Comparison of ENCODE assay signal across 8 cellular contexts in the genomic region with DNA sequence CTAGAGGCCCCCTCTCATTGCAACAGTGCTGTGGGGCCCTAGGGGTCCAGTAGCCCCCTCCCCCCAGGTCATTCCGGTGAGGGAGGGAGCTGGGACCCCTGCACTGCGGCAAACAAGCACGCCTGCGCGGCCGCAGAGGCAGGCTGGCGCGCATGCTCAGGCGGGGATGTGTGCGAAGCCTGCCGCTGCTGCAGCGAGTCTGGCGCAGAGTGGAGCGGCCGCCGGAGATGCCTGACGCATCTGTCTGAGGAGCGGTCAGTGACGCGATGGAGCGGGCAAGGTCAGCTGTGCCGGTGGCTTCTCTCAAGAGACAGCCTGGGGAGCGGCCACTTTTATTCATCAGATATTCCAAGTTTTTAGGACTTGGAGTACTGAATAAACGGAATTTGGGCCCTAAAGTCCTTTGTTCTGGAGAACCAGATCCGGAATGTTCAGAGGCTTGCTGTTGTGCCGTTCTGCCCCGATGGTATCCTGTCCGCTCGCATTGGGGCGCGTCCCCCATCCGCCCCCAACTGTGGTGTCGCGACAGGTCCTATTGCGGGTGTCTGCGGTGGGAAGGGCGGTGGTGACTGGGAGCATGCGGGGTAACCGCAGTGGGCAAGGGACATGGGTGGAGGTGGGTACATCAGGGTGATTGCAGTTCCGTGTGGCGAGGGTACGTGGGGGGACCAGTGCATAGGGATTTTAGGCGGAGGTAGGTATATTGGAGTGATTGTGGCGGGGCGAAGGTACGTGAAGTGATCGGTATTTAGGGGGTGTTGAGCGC. TPM values are rescaled to one million over a fixed set of nuclear protein-coding genes. Genes with fewer than 3 reads are reported as not detected.
DNase-seq lines count a peak whose midpoint lies in the region; ATAC-seq and TF ChIP-seq lines count a peak whose summit lies in the region.

SNRPN (plus strand) TSS at position 205 of the 766 bp plus-strand sequence. CDS start 19,467 bp downstream, outside the sequence.
SNURF (plus strand) TSS at position 205 of the 766 bp plus-strand sequence; CDS start at position 267, 62 bp downstream.

- H4K20me1 ChIP-seq in OCI-LY3 (ENCODE audit: insufficient read depth, low read length): peaks cover 15% of the 10 kb centered on the region

- H3K4me1 Mint-ChIP-seq in activated T-helper 1 cell treated with anti-CD3 and anti-CD28 coated beads, Interleukin-12 subunit alpha, Interleukin-12 subunit beta, Interleukin-2, Interleukin-4 antibody, amounts not matched to agents 30 ng/mL and 10 ng/mL and 1 ng/mL, durations not matched to agents 14 hours and 24 hours and 36 hours (ENCODE audit: low read depth): peaks cover 10% of the 10 kb centered on the region
- peaks cover 4 to 21% (median 18%) of the 10 kb centered on the region in 4 donors for H3K4me1 Mint-ChIP-seq in naive thymus-derived CD8-positive, alpha-beta T cell
- H3K4me1 Mint-ChIP-seq in stimulated activated memory B cell treated with anti-CD40 and anti-IgM and Interleukin-4, amounts not matched to agents 10 μg/mL and 1 μg/mL and 100 μg/mL, for 72 hours: peaks cover 19% of the 10 kb centered on the region

- peaks cover 52% of the 10 kb centered on the region for H3K79me2 ChIP-seq in OCI-LY3 (ENCODE audit: low read length)

- TF ChIP-seq CTCF in GM13977 (IDR thresholded peaks at IDR 0.05; ENCODE audit: extremely low read depth, insufficient read depth, missing control alignments) (no peak), OCI-LY3 (IDR thresholded peaks at IDR 0.05; ENCODE audit: low read depth, low read length) (no peak), fibroblast of mammary gland (conservative IDR thresholded peaks at IDR 0.05; ENCODE audit: control insufficient read depth, insufficient read depth, low read depth, low read length) (no peak)

- H3K9me3 Mint-ChIP-seq in activated T-helper 1 cell treated with anti-CD3 and anti-CD28 coated beads, Interleukin-12 subunit alpha, Interleukin-12 subunit beta, Interleukin-2, Interleukin-4 antibody, amounts not matched to agents 30 ng/mL and 10 ng/mL and 1 ng/mL, durations not matched to agents 14 hours and 24 hours and 36 hours: peaks cover 26% of the 10 kb centered on the region
- peaks cover 0 to 56% (median 12%) of the 10 kb centered on the region in 9 donors for H3K9me3 Mint-ChIP-seq in naive thymus-derived CD8-positive, alpha-beta T cell
- H3K9me3 Mint-ChIP-seq in stimulated activated memory B cell treated with anti-CD40 and anti-IgM and Interleukin-4, amounts not matched to agents 10 μg/mL and 1 μg/mL and 100 μg/mL, for 72 hours: peaks cover 7% of the 10 kb centered on the region

- ATAC-seq in HG03039 (IDR thresholded peaks at IDR 0.05; ENCODE audit: unreplicated experiment): peak; percentile 59
- ATAC-seq in naive thymus-derived CD8-positive, alpha-beta T cell: peak; percentile 31 to 43
- ATAC-seq in stimulated activated memory B cell treated with anti-CD40 and anti-IgM and Interleukin-4, amounts not matched to agents 10 μg/mL and 1 μg/mL and 100 μg/mL, for 72 hours: peak; percentile 81
- ATAC-seq in GM21367 (IDR thresholded peaks at IDR 0.05; ENCODE audit: unreplicated experiment): no peak

- H3K27me3 ChIP-seq in OCI-LY3 (ENCODE audit: low read depth, low read length): no peaks in the 10 kb centered on the region

- H3K4me1 ChIP-seq in OCI-LY3 (ENCODE audit: low read length): peaks cover 8% of the 10 kb centered on the region

- H3K27ac Mint-ChIP-seq in activated T-helper 1 cell treated with anti-CD3 and anti-CD28 coated beads, Interleukin-12 subunit alpha, Interleukin-12 subunit beta, Interleukin-2, Interleukin-4 antibody, amounts not matched to agents 30 ng/mL and 10 ng/mL and 1 ng/mL, durations not matched to agents 14 hours and 24 hours and 36 hours: peak within 1 kb of the TSS; percentile 92
- peak within 1 kb of the TSS; percentile 93 to 99 (median 97) for H3K27ac Mint-ChIP-seq in naive thymus-derived CD8-positive, alpha-beta T cell
- H3K27ac Mint-ChIP-seq in stimulated activated memory B cell treated with anti-CD40 and anti-IgM and Interleukin-4, amounts not matched to agents 10 μg/mL and 1 μg/mL and 100 μg/mL, for 72 hours: peak within 1 kb of the TSS; percentile 91

- intact Hi-C loops in activated T-helper 1 cell treated with anti-CD3 and anti-CD28 coated beads, Interleukin-12 subunit alpha, Interleukin-12 subunit beta, Interleukin-2, Interleukin-4 antibody, amounts not matched to agents 30 ng/mL and 10 ng/mL and 1 ng/mL, durations not matched to agents 14 hours and 24 hours and 36 hours (cut with micrococcal nuclease): loop anchor here (5.0 to 10.0 kb wide), 3 partner anchors 412 to 1130 kb away; no protein-coding TSS in a partner anchor

- peak within 1 kb of the TSS; percentile 95 for H3K4me3 Mint-ChIP-seq in activated T-helper 1 cell treated with anti-CD3 and anti-CD28 coated beads, Interleukin-12 subunit alpha, Interleukin-12 subunit beta, Interleukin-2, Interleukin-4 antibody, amounts not matched to agents 30 ng/mL and 10 ng/mL and 1 ng/mL, durations not matched to agents 14 hours and 24 hours and 36 hours
- peak within 1 kb of the TSS; percentile 88 to 99 (median 94) for H3K4me3 Mint-ChIP-seq in naive thymus-derived CD8-positive, alpha-beta T cell
- peak within 1 kb of the TSS; percentile 89 for H3K4me3 Mint-ChIP-seq in stimulated activated memory B cell treated with anti-CD40 and anti-IgM and Interleukin-4, amounts not matched to agents 10 μg/mL and 1 μg/mL and 100 μg/mL, for 72 hours

- in situ Hi-C loops in GM13977 (cut with MboI; ENCODE audit: low pct_unique_long_range_greater_than_20kb, low sequenced_read_pairs, unreplicated experiment): loop anchor here (25.0 kb wide), 1 partner anchor 482 kb away; the partner anchor contains the start of gene UBE3A

- peaks cover 21% of the 10 kb centered on the region for H3K36me3 ChIP-seq in OCI-LY3 (replicated peaks; ENCODE audit: low read depth, low read length)

- H3K36me3 Mint-ChIP-seq in activated T-helper 1 cell treated with anti-CD3 and anti-CD28 coated beads, Interleukin-12 subunit alpha, Interleukin-12 subunit beta, Interleukin-2, Interleukin-4 antibody, amounts not matched to agents 30 ng/mL and 10 ng/mL and 1 ng/mL, durations not matched to agents 14 hours and 24 hours and 36 hours (ENCODE audit: low read depth): peaks cover 3% of the 10 kb centered on the region
- H3K36me3 Mint-ChIP-seq in naive thymus-derived CD8-positive, alpha-beta T cell: peaks cover 14 to 22% (median 20%) of the 10 kb centered on the region in 3 donors
- no peaks in the 10 kb centered on the region for H3K36me3 Mint-ChIP-seq in stimulated activated memory B cell treated with anti-CD40 and anti-IgM and Interleukin-4, amounts not matched to agents 10 μg/mL and 1 μg/mL and 100 μg/mL, for 72 hours

- H3K27ac ChIP-seq in OCI-LY3 (ENCODE audit: low read length): peak within 1 kb of the TSS; percentile 87

- peak within 1 kb of the TSS; percentile 76 for H3K4me2 ChIP-seq in OCI-LY3 (ENCODE audit: low read length)

- POLR2A ChIA-PET in naive thymus-derived CD8-positive, alpha-beta T cell (lab: Charles Lee): no interaction called here

- H3K9ac ChIP-seq in OCI-LY3 (ENCODE audit: low read length): peak within 1 kb of the TSS; percentile 96

- H3K4me3 ChIP-seq in OCI-LY3 (ENCODE audit: low read length): peak within 1 kb of the TSS; percentile 100
- peak within 1 kb of the TSS; percentile 75 for H3K4me3 ChIP-seq in fibroblast of mammary gland (ENCODE audit: control insufficient read depth, low read depth, low read length)

- DNase-seq in GM13977 (ENCODE audit: low spot score) (peak; percentile 62), fibroblast of mammary gland (ENCODE audit: low read depth) (peak; percentile 70)
- DNase-seq in activated T-helper 1 cell treated with anti-CD3 and anti-CD28 coated beads, Interleukin-12 subunit alpha, Interleukin-12 subunit beta, Interleukin-2, Interleukin-4 antibody, amounts not matched to agents 30 ng/mL and 10 ng/mL and 1 ng/mL, durations not matched to agents 14 hours and 24 hours and 36 hours (ENCODE audit: low spot score): peak; percentile 52
- DNase-seq in naive thymus-derived CD8-positive, alpha-beta T cell: peak; percentile 36 to 78 (median 58)

- H2AFZ ChIP-seq in OCI-LY3 (ENCODE audit: low read depth, low read length): peak within 1 kb of the TSS; percentile 94

- peaks cover 3% of the 10 kb centered on the region; the same call in 1 of the 2 replicates for H3K9me3 ChIP-seq in OCI-LY3 (ENCODE audit: insufficient read depth, low read length)

- no peaks in the 10 kb centered on the region for H3K27me3 Mint-ChIP-seq in activated T-helper 1 cell treated with anti-CD3 and anti-CD28 coated beads, Interleukin-12 subunit alpha, Interleukin-12 subunit beta, Interleukin-2, Interleukin-4 antibody, amounts not matched to agents 30 ng/mL and 10 ng/mL and 1 ng/mL, durations not matched to agents 14 hours and 24 hours and 36 hours (ENCODE audit: insufficient read depth)
- peaks cover 0 to 2% (median 0%) of the 10 kb centered on the region in 5 donors for H3K27me3 Mint-ChIP-seq in naive thymus-derived CD8-positive, alpha-beta T cell
- H3K27me3 Mint-ChIP-seq in stimulated activated memory B cell treated with anti-CD40 and anti-IgM and Interleukin-4, amounts not matched to agents 10 μg/mL and 1 μg/mL and 100 μg/mL, for 72 hours: no peaks in the 10 kb centered on the region

RNA-seq across cellular contexts. Expression of gene SNRPN, which starts in this region (rescaled TPM):
- 33.6 and 35.4 TPM in 2 replicates for total RNA-seq in activated T-helper 1 cell treated with anti-CD3 and anti-CD28 coated beads, Interleukin-12 subunit alpha, Interleukin-12 subunit beta, Interleukin-2, Interleukin-4 antibody, amounts not matched to agents 30 ng/mL and 10 ng/mL and 1 ng/mL, durations not matched to agents 14 hours and 24 hours and 36 hours
- total RNA-seq in naive thymus-derived CD8-positive, alpha-beta T cell: 100 to 1,000 TPM; 165 to 169 TPM
- 100 to 1,000 TPM; 432 to 516 (median 492) TPM for polyA plus RNA-seq in naive thymus-derived CD8-positive, alpha-beta T cell

RNA-seq across cellular contexts. Expression of gene SNURF, which starts in this region (rescaled TPM):
- 4.3 and 7.8 TPM in 2 replicates for total RNA-seq in activated T-helper 1 cell treated with anti-CD3 and anti-CD28 coated beads, Interleukin-12 subunit alpha, Interleukin-12 subunit beta, Interleukin-2, Interleukin-4 antibody, amounts not matched to agents 30 ng/mL and 10 ng/mL and 1 ng/mL, durations not matched to agents 14 hours and 24 hours and 36 hours
- total RNA-seq in naive thymus-derived CD8-positive, alpha-beta T cell: 10 to 100 TPM; 31.0 to 34.4 TPM
- 10 to 100 TPM; 40.9 to 92.8 (median 48.5) TPM for polyA plus RNA-seq in naive thymus-derived CD8-positive, alpha-beta T cell
